Comparison of ENCODE assay signal across 1 cellular context in genomic region chr6:158831571-158831970, GRCh38.
TF ChIP-seq lines count a peak whose summit lies in the region.

No MANE protein-coding gene starts in this region.

TF ChIP-seq in K562, 482 proteins besides CTCF, POLR2A, EP300 and RAD21:
- TF ChIP-seq SMAD4 (CRISPR knock-in tag; conservative IDR thresholded peaks at IDR 0.05) (no peak), ZNF609 (CRISPR knock-in tag; IDR thresholded peaks at IDR 0.05; ENCODE audit: borderline replicate concordance) (no peak), HOMEZ (CRISPR knock-in tag; IDR thresholded peaks at IDR 0.05) (no peak), PTRF (tag; IDR thresholded peaks at IDR 0.05) (no peak), LARP7 (IDR thresholded peaks at IDR 0.05) (no peak), ZBTB33 (CRISPR knock-in tag; IDR thresholded peaks at IDR 0.05) (no peak), BHLHE40 (IDR thresholded peaks at IDR 0.05; ENCODE audit: low read length) (no peak), ZNF224 (CRISPR knock-in tag; IDR thresholded peaks at IDR 0.05) (no peak), ZNF740 (CRISPR knock-in tag; IDR thresholded peaks at IDR 0.05) (no peak), ZNF740 (tag; IDR thresholded peaks at IDR 0.05) (no peak), PYGO2 (tag; IDR thresholded peaks at IDR 0.05) (no peak), RUNX1 (IDR thresholded peaks at IDR 0.05; ENCODE audit: low read depth) (no peak), HBP1 (CRISPR knock-in tag; IDR thresholded peaks at IDR 0.05) (no peak), ARID1B (IDR thresholded peaks at IDR 0.05) (no peak), U2AF2 (optimal IDR thresholded peaks at IDR 0.05; ENCODE audit: low read depth, low read length) (no peak), SLC30A9 (CRISPR knock-in tag; IDR thresholded peaks at IDR 0.05) (no peak), LCOR (CRISPR knock-in tag; IDR thresholded peaks at IDR 0.05) (no peak), ZNF695 (CRISPR knock-in tag; IDR thresholded peaks at IDR 0.05) (no peak), THRB (CRISPR knock-in tag; conservative IDR thresholded peaks at IDR 0.05) (no peak), ATF7 (IDR thresholded peaks at IDR 0.05) (no peak), ZNF449 (CRISPR knock-in tag; IDR thresholded peaks at IDR 0.05) (no peak)
TF ChIP-seq in K562: peak in this region for 0.
